In the genomic region with DNA sequence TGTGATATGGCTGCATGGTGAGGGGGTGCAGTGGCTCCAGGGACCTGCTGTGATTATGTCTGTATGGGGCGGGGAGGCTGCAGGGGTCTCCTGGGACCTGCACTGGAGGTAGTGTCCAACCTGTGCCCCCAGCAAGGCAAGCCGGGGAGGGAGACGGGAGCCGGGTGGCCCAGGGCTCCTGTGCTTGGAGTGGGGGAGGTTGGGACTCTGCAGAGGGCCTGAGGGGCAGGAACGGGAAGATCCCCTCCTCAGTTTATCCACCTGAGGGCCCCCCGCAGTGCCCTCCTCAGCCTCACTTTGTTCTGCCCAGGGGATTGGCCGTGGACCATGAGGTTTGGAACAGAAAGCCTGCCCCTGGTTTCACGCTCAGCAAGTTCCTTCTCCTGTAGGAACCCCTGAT, we compare ENCODE assay signal across 16 cellular contexts. TPM values are rescaled to one million over a fixed set of nuclear protein-coding genes. Genes with fewer than 3 reads are reported as not detected.
DNase-seq lines count a peak whose midpoint lies in the region; ATAC-seq and TF ChIP-seq lines count a peak whose summit lies in the region.
"Had no signal": no experiment of that assay in that cellular context is flagged by ENCODE, and none has a peak within 500 bp of the region (broad histone marks: within the 10 kb centered on the region; RNA-seq: fewer than 3 reads in every experiment).

No MANE protein-coding gene starts in this region.

- no peaks in the 10 kb centered on the region for H3K36me3 Mint-ChIP-seq in activated naive CD8-positive, alpha-beta T cell treated with anti-CD3 and anti-CD28 coated beads, Interleukin-2, amount 10 ng/mL, durations not matched to agents 7 days and 5 days
- H3K36me3 Mint-ChIP-seq in activated naive CD8-positive, alpha-beta T cell treated with anti-CD3 and anti-CD28 coated beads for 36 hours = no peaks in the 10 kb centered on the region
- H3K36me3 Mint-ChIP-seq in T-helper 2 cell treated with Interferon-gamma antibody and Interleukin-4, amounts not matched to agents 5 μg/mL and 100 μg/mL, for 36 hours (ENCODE audit: low read depth) = no peaks in the 10 kb centered on the region

- 84 to 92% methylated on average over 7 to 8 of the region's 8 CpGs for WGBS in aorta, 2 donors

- H3K27ac ChIP-seq in Peyer's patch (no peak overlapping the region), aorta (ENCODE audit: low read depth in 1 of 2, low read length in 2 of 2) (no peak overlapping the region)
- H3K27ac ChIP-seq: KMS-11, PC-9 had no signal

- no peak for ATAC-seq in activated naive CD8-positive, alpha-beta T cell treated with anti-CD3 and anti-CD28 coated beads, Interleukin-2, amount 10 ng/mL, durations not matched to agents 7 days and 5 days (ENCODE audit: low read depth)
- ATAC-seq in mucosa of descending colon (no peak), aorta (ENCODE audit: low FRiP score) (no peak)
- no peak for ATAC-seq in stimulated activated naive CD8-positive, alpha-beta T cell treated with anti-CD3 and anti-CD28 coated beads, Interleukin-15, Interleukin-2, amounts not matched to agents 100 U/mL and 50 U/mL, for 24 hours
- ATAC-seq: GM12878 had no signal

- H3K4me1 ChIP-seq in Peyer's patch (no peaks in the 10 kb centered on the region), mucosa of descending colon (ENCODE audit: low read depth) (no peaks in the 10 kb centered on the region), aorta (ENCODE audit: control insufficient read depth in 1 of 2, insufficient read depth in 2 of 2, low read length in 2 of 2) (no peaks in the 10 kb centered on the region)

- H3K9me3 Mint-ChIP-seq in activated naive CD8-positive, alpha-beta T cell treated with anti-CD3 and anti-CD28 coated beads, Interleukin-2, amount 10 ng/mL, durations not matched to agents 7 days and 5 days = no peaks in the 10 kb centered on the region
- no peaks in the 10 kb centered on the region for H3K9me3 Mint-ChIP-seq in activated naive CD8-positive, alpha-beta T cell treated with anti-CD3 and anti-CD28 coated beads for 36 hours
- H3K9me3 Mint-ChIP-seq in T-helper 2 cell treated with Interferon-gamma antibody and Interleukin-4, amounts not matched to agents 5 μg/mL and 100 μg/mL, for 36 hours = no peaks in the 10 kb centered on the region

- peaks cover 7% of the 10 kb centered on the region for H3K4me1 Mint-ChIP-seq in activated naive CD8-positive, alpha-beta T cell treated with anti-CD3 and anti-CD28 coated beads, Interleukin-2, amount 10 ng/mL, durations not matched to agents 7 days and 5 days
- peaks cover 4% of the 10 kb centered on the region for H3K4me1 Mint-ChIP-seq in activated naive CD8-positive, alpha-beta T cell treated with anti-CD3 and anti-CD28 coated beads for 36 hours
- H3K4me1 Mint-ChIP-seq in T-helper 2 cell treated with Interferon-gamma antibody and Interleukin-4, amounts not matched to agents 5 μg/mL and 100 μg/mL, for 36 hours (ENCODE audit: low read depth) = peaks cover 3% of the 10 kb centered on the region

- H3K27me3 ChIP-seq in Peyer's patch (no peaks in the 10 kb centered on the region), aorta (ENCODE audit: control insufficient read depth in 1 of 2, insufficient read depth in 2 of 2, low read length in 1 of 2) (no peaks in the 10 kb centered on the region)

- H3K27me3 Mint-ChIP-seq in activated naive CD8-positive, alpha-beta T cell treated with anti-CD3 and anti-CD28 coated beads, Interleukin-2, amount 10 ng/mL, durations not matched to agents 7 days and 5 days = no peaks in the 10 kb centered on the region
- H3K27me3 Mint-ChIP-seq in activated naive CD8-positive, alpha-beta T cell treated with anti-CD3 and anti-CD28 coated beads for 36 hours = no peaks in the 10 kb centered on the region
- peaks cover 3% of the 10 kb centered on the region for H3K27me3 Mint-ChIP-seq in T-helper 2 cell treated with Interferon-gamma antibody and Interleukin-4, amounts not matched to agents 5 μg/mL and 100 μg/mL, for 36 hours (ENCODE audit: low read depth)

- peak; percentile 24 for DNase-seq in activated naive CD8-positive, alpha-beta T cell treated with anti-CD3 and anti-CD28 coated beads, Interleukin-2, amount 10 ng/mL, durations not matched to agents 7 days and 5 days
- no peak for DNase-seq in activated naive CD8-positive, alpha-beta T cell treated with anti-CD3 and anti-CD28 coated beads for 36 hours
- DNase-seq in Peyer's patch = peak in 2 of 3 donors; percentile 32 to 40
- DNase-seq in mucosa of descending colon = peak in 2 of 3 donors; percentile 17 to 40
- DNase-seq in aorta = peak; percentile 32 to 63
- no peak for DNase-seq in stimulated activated naive CD8-positive, alpha-beta T cell treated with anti-CD3 and anti-CD28 coated beads, Interleukin-15, Interleukin-2, amounts not matched to agents 100 U/mL and 50 U/mL, for 24 hours
- DNase-seq in T-helper 2 cell treated with Interferon-gamma antibody and Interleukin-4, amounts not matched to agents 5 μg/mL and 100 μg/mL, for 36 hours (ENCODE audit: low spot score) = no peak
- DNase-seq: C1 segment of cervical spinal cord, GDM1, NCI-H1048, NCI-H1436 treated with DMSO at 0.1 percent for 48 hours, NCI-H2081, NCI-H82, PC-9 had no signal

- no peak overlapping the region for H3K4me3 Mint-ChIP-seq in activated naive CD8-positive, alpha-beta T cell treated with anti-CD3 and anti-CD28 coated beads, Interleukin-2, amount 10 ng/mL, durations not matched to agents 7 days and 5 days
- no peak overlapping the region for H3K4me3 Mint-ChIP-seq in activated naive CD8-positive, alpha-beta T cell treated with anti-CD3 and anti-CD28 coated beads for 36 hours
- no peak overlapping the region for H3K4me3 Mint-ChIP-seq in T-helper 2 cell treated with Interferon-gamma antibody and Interleukin-4, amounts not matched to agents 5 μg/mL and 100 μg/mL, for 36 hours

- no peaks in the 10 kb centered on the region for H3K36me3 ChIP-seq in Peyer's patch
- no peaks in the 10 kb centered on the region for H3K36me3 ChIP-seq in mucosa of descending colon (ENCODE audit: low read depth)
- no peaks in the 10 kb centered on the region for H3K36me3 ChIP-seq in aorta (ENCODE audit: control insufficient read depth in 1 of 2, insufficient read depth in 2 of 2, low read length in 1 of 2)

- H3K4me3 ChIP-seq in Peyer's patch (no peak overlapping the region), mucosa of descending colon (no peak overlapping the region), aorta (ENCODE audit: low read length in 2 of 2) (no peak overlapping the region)
- H3K4me3 ChIP-seq: GM12878, PC-9 had no signal

- H3K9me3 ChIP-seq in Peyer's patch (no peaks in the 10 kb centered on the region), mucosa of descending colon (no peaks in the 10 kb centered on the region), aorta (ENCODE audit: control insufficient read depth, low read length) (no peaks in the 10 kb centered on the region)

- H3K27ac Mint-ChIP-seq in activated naive CD8-positive, alpha-beta T cell treated with anti-CD3 and anti-CD28 coated beads, Interleukin-2, amount 10 ng/mL, durations not matched to agents 7 days and 5 days = no peak overlapping the region
- no peak overlapping the region for H3K27ac Mint-ChIP-seq in activated naive CD8-positive, alpha-beta T cell treated with anti-CD3 and anti-CD28 coated beads for 36 hours
- no peak overlapping the region for H3K27ac Mint-ChIP-seq in T-helper 2 cell treated with Interferon-gamma antibody and Interleukin-4, amounts not matched to agents 5 μg/mL and 100 μg/mL, for 36 hours

- TF ChIP-seq POLR2A in Peyer's patch (IDR thresholded peaks at IDR 0.05) = no peak

- no peak for TF ChIP-seq CTCF in Peyer's patch (IDR thresholded peaks at IDR 0.05)
- no peak for TF ChIP-seq CTCF in mucosa of descending colon (IDR thresholded peaks at IDR 0.05)

- POLR2A ChIA-PET in activated naive CD8-positive, alpha-beta T cell treated with anti-CD3 and anti-CD28 coated beads, Interleukin-2, amount 10 ng/mL, durations not matched to agents 7 days and 5 days (lab: Charles Lee) = no interaction called here

- intact Hi-C loops in mucosa of descending colon (cut with DNase I, micrococcal nuclease) (no loop called here), aorta (cut with DNase I) (no loop called here)

RNA-seq across cellular contexts. Expression of a gene that starts 22.8 kb away (rescaled TPM):
- 10 to 100 TPM; 16.6 to 17.1 TPM for total RNA-seq in activated naive CD8-positive, alpha-beta T cell treated with anti-CD3 and anti-CD28 coated beads, Interleukin-2, amount 10 ng/mL, durations not matched to agents 7 days and 5 days
- total RNA-seq in activated naive CD8-positive, alpha-beta T cell treated with anti-CD3 and anti-CD28 coated beads for 36 hours = 1 to 10 TPM; 2.9 to 3.1 TPM
- 10 to 100 TPM; 11.4 to 19.2 (median 15.1) TPM for total RNA-seq in Peyer's patch
- 10 to 100 TPM; 37.7 to 55.6 (median 41.7) TPM for total RNA-seq in mucosa of descending colon
- 1 to 10 TPM; 6.8 to 8.7 TPM for total RNA-seq in aorta
- polyA plus RNA-seq in aorta = 1 to 10 TPM; 2.0 to 3.6 TPM

RNA-seq across cellular contexts. Expression of a gene that starts 42.2 kb away (rescaled TPM):
- total RNA-seq in activated naive CD8-positive, alpha-beta T cell treated with anti-CD3 and anti-CD28 coated beads, Interleukin-2, amount 10 ng/mL, durations not matched to agents 7 days and 5 days = 1 to 10 TPM; 4.7 to 6.3 TPM
- total RNA-seq in activated naive CD8-positive, alpha-beta T cell treated with anti-CD3 and anti-CD28 coated beads for 36 hours = 1 to 10 TPM; 3.5 to 3.8 TPM
- total RNA-seq in Peyer's patch (10 to 100 TPM in 3 of 4 donors, 1 to 10 TPM in 1; 5.1 to 22.3 (median 18.5) TPM), mucosa of descending colon (10 to 100 TPM in 2 of 3 donors, 1 to 10 TPM in 1; 6.9 to 12.2 (median 11.1) TPM), aorta (10 to 100 TPM in 1 of 2 donors, 1 to 10 TPM in 1; 4.6 to 11.7 TPM)
- 1 to 10 TPM; 3.1 to 9.0 TPM for polyA plus RNA-seq in aorta

Comparison
In these comparisons a context has a peak if more than half of its experiments do, and no peak if none do; other contexts are left out.
1. DNase-seq: peak in activated naive CD8-positive, alpha-beta T cell treated with anti-CD3 and anti-CD28 coated beads, Interleukin-2, amount 10 ng/mL, durations not matched to agents 7 days and 5 days (single experiment), Peyer's patch (2 of 3), mucosa of descending colon (2 of 3) and aorta (2 of 2); none in activated naive CD8-positive, alpha-beta T cell treated with anti-CD3 and anti-CD28 coated beads for 36 hours (single experiment), stimulated activated naive CD8-positive, alpha-beta T cell treated with anti-CD3 and anti-CD28 coated beads, Interleukin-15, Interleukin-2, amounts not matched to agents 100 U/mL and 50 U/mL, for 24 hours (single experiment) and T-helper 2 cell treated with Interferon-gamma antibody and Interleukin-4, amounts not matched to agents 5 μg/mL and 100 μg/mL, for 36 hours (single experiment).